1 cellular context compared by ENCODE assay signal in the genomic region with DNA sequence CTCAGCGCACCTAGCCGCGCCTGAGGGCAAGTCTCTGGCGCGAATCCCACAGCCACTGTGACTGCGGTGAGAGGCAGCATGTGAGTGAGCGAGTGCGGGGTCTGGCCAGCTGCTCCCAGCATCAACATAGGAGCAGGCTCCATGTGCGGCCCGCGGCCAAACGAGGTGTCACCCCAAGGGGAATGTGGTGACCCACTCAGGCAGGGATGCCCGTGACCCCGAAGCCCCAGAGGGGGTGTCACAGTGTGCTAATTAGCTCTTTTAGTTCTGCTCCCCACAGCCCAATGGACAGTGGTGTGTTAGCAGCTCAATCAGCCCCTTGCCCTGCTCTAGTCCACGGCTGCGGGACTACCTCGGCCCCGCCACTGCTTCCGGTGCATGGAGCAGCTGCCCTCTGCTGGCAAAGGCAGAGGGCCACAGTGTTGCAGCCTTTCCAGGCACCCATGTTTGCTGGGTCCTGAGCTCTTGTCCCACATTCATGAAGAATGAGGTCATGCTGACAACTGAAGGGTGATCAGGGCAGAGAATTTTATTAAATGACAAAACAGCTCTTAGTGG.
A peak's percentile ranks its signal among the peaks of the same experiment; 100 is the strongest.
TF ChIP-seq lines count a peak whose summit lies in the region.

No MANE protein-coding gene starts in this region.

TF ChIP-seq in HepG2, 621 proteins besides CTCF, POLR2A, EP300 and RAD21 (continued from another document and continues in another):
- TF ChIP-seq, protein P1, sequence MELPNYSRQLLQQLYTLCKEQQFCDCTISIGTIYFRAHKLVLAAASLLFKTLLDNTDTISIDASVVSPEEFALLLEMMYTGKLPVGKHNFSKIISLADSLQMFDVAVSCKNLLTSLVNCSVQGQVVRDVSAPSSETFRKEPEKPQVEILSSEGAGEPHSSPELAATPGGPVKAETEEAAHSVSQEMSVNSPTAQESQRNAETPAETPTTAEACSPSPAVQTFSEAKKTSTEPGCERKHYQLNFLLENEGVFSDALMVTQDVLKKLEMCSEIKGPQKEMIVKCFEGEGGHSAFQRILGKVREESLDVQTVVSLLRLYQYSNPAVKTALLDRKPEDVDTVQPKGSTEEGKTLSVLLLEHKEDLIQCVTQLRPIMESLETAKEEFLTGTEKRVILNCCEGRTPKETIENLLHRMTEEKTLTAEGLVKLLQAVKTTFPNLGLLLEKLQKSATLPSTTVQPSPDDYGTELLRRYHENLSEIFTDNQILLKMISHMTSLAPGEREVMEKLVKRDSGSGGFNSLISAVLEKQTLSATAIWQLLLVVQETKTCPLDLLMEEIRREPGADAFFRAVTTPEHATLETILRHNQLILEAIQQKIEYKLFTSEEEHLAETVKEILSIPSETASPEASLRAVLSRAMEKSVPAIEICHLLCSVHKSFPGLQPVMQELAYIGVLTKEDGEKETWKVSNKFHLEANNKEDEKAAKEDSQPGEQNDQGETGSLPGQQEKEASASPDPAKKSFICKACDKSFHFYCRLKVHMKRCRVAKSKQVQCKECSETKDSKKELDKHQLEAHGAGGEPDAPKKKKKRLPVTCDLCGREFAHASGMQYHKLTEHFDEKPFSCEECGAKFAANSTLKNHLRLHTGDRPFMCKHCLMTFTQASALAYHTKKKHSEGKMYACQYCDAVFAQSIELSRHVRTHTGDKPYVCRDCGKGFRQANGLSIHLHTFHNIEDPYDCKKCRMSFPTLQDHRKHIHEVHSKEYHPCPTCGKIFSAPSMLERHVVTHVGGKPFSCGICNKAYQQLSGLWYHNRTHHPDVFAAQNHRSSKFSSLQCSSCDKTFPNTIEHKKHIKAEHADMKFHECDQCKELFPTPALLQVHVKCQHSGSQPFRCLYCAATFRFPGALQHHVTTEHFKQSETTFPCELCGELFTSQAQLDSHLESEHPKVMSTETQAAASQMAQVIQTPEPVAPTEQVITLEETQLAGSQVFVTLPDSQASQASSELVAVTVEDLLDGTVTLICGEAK (IDR thresholded peaks at IDR 0.05): no peak
- TF ChIP-seq, protein P1 (CRISPR knock-in tag; IDR thresholded peaks at IDR 0.05): no peak
- no peak for TF ChIP-seq MTF2 (CRISPR knock-in tag; IDR thresholded peaks at IDR 0.05; ENCODE audit: borderline replicate concordance)
- TF ChIP-seq ZC3H4 (CRISPR knock-in tag; IDR thresholded peaks at IDR 0.05; ENCODE audit: borderline replicate concordance): no peak
- TF ChIP-seq TSC22D2 (CRISPR knock-in tag; IDR thresholded peaks at IDR 0.05; ENCODE audit: borderline replicate concordance): no peak
- peak; percentile 46; the same call in 1 of the 2 replicates for TF ChIP-seq SALL1 (CRISPR knock-in tag; IDR thresholded peaks at IDR 0.05)
- TF ChIP-seq ZNF549 (CRISPR knock-in tag; IDR thresholded peaks at IDR 0.05): no peak
- TF ChIP-seq ZMYM4 (CRISPR knock-in tag; IDR thresholded peaks at IDR 0.05): peak; percentile 48; the same call in 1 of the 2 replicates
- no peak for TF ChIP-seq DMAP1 (CRISPR knock-in tag; IDR thresholded peaks at IDR 0.05)
- TF ChIP-seq, protein P2, sequence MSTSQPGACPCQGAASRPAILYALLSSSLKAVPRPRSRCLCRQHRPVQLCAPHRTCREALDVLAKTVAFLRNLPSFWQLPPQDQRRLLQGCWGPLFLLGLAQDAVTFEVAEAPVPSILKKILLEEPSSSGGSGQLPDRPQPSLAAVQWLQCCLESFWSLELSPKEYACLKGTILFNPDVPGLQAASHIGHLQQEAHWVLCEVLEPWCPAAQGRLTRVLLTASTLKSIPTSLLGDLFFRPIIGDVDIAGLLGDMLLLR (CRISPR knock-in tag; IDR thresholded peaks at IDR 0.05): no peak
- TF ChIP-seq KDM5A (IDR thresholded peaks at IDR 0.05; ENCODE audit: borderline replicate concordance, low read length): no peak
- TF ChIP-seq ZNF75D (CRISPR knock-in tag; IDR thresholded peaks at IDR 0.05; ENCODE audit: borderline replicate concordance): no peak
- TF ChIP-seq ZNF552 (CRISPR knock-in tag; IDR thresholded peaks at IDR 0.05; ENCODE audit: borderline replicate concordance): no peak
- TF ChIP-seq ETV5 (CRISPR knock-in tag; IDR thresholded peaks at IDR 0.05; ENCODE audit: borderline replicate concordance): peak; percentile 86
- TF ChIP-seq SOX6 (IDR thresholded peaks at IDR 0.05): no peak
- TF ChIP-seq SOX6 (CRISPR knock-in tag; IDR thresholded peaks at IDR 0.05): 0 out of 2 replicates have a peak, but pooled peaks have one; percentile 29
- peak; percentile 83 for TF ChIP-seq KDM2A (CRISPR knock-in tag; IDR thresholded peaks at IDR 0.05; ENCODE audit: borderline replicate concordance, low read depth)
- TF ChIP-seq, protein P3, sequence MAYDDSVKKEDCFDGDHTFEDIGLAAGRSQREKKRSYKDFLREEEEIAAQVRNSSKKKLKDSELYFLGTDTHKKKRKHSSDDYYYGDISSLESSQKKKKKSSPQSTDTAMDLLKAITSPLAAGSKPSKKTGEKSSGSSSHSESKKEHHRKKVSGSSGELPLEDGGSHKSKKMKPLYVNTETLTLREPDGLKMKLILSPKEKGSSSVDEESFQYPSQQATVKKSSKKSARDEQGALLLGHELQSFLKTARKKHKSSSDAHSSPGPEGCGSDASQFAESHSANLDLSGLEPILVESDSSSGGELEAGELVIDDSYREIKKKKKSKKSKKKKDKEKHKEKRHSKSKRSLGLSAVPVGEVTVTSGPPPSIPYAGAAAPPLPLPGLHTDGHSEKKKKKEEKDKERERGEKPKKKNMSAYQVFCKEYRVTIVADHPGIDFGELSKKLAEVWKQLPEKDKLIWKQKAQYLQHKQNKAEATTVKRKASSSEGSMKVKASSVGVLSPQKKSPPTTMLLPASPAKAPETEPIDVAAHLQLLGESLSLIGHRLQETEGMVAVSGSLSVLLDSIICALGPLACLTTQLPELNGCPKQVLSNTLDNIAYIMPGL (CRISPR knock-in tag; IDR thresholded peaks at IDR 0.05; ENCODE audit: borderline replicate concordance in 1 of 2, low read depth in 1 of 2): peak; percentile 32 to 58; a peak in 1 of 4 replicates
- TF ChIP-seq ZNF891 (CRISPR knock-in tag; IDR thresholded peaks at IDR 0.05): 0 out of 2 replicates have a peak, but pooled peaks have one; percentile 29
- no peak for TF ChIP-seq PAWR (CRISPR knock-in tag; IDR thresholded peaks at IDR 0.05; ENCODE audit: borderline replicate concordance)
- TF ChIP-seq STAG1 (CRISPR knock-in tag; IDR thresholded peaks at IDR 0.05): peak; percentile 60
- TF ChIP-seq, protein P4, sequence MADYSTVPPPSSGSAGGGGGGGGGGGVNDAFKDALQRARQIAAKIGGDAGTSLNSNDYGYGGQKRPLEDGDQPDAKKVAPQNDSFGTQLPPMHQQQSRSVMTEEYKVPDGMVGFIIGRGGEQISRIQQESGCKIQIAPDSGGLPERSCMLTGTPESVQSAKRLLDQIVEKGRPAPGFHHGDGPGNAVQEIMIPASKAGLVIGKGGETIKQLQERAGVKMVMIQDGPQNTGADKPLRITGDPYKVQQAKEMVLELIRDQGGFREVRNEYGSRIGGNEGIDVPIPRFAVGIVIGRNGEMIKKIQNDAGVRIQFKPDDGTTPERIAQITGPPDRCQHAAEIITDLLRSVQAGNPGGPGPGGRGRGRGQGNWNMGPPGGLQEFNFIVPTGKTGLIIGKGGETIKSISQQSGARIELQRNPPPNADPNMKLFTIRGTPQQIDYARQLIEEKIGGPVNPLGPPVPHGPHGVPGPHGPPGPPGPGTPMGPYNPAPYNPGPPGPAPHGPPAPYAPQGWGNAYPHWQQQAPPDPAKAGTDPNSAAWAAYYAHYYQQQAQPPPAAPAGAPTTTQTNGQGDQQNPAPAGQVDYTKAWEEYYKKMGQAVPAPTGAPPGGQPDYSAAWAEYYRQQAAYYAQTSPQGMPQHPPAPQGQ (CRISPR knock-in tag; IDR thresholded peaks at IDR 0.05; ENCODE audit: borderline replicate concordance): no peak
- TF ChIP-seq ZNF530 (CRISPR knock-in tag; IDR thresholded peaks at IDR 0.05; ENCODE audit: low read depth): no peak
- no peak for TF ChIP-seq HES4 (CRISPR knock-in tag; IDR thresholded peaks at IDR 0.05; ENCODE audit: borderline replicate concordance)
- TF ChIP-seq ARNTL (CRISPR knock-in tag; IDR thresholded peaks at IDR 0.05): no peak
- no peak for TF ChIP-seq SOX13 (IDR thresholded peaks at IDR 0.05)
- TF ChIP-seq SOX13 (CRISPR knock-in tag; conservative IDR thresholded peaks at IDR 0.05 in 1 of 2, IDR thresholded peaks at IDR 0.05 in 1 of 2): peak in 1 of 2 experiments; percentile 6; a peak in 1 of 4 replicates
- no peak for TF ChIP-seq PRPF4 (IDR thresholded peaks at IDR 0.05; ENCODE audit: low read depth, low read length, poor library complexity, severe bottlenecking)
- no peak for TF ChIP-seq ZFP36 (IDR thresholded peaks at IDR 0.05; ENCODE audit: borderline replicate concordance, low read depth, low read length, partially characterized antibody)
- TF ChIP-seq, protein P5, sequence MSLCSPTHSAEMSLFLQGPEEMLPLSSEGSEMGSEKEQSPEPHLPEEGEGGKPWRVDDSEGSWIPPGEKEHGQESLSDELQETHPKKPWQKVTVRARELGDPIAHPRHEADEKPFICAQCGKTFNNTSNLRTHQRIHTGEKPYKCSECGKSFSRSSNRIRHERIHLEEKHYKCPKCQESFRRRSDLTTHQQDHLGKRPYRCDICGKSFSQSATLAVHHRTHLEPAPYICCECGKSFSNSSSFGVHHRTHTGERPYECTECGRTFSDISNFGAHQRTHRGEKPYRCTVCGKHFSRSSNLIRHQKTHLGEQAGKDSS (CRISPR knock-in tag; IDR thresholded peaks at IDR 0.05; ENCODE audit: borderline replicate concordance, low read depth): no peak
- no peak for TF ChIP-seq ZNF180 (CRISPR knock-in tag; IDR thresholded peaks at IDR 0.05; ENCODE audit: borderline replicate concordance, low read depth)
- TF ChIP-seq SMYD3 (CRISPR knock-in tag; IDR thresholded peaks at IDR 0.05): no peak
- TF ChIP-seq NFKB2 (CRISPR knock-in tag; IDR thresholded peaks at IDR 0.05; ENCODE audit: borderline replicate concordance): 0 out of 2 replicates have a peak, but pooled peaks have one; percentile 29
- TF ChIP-seq NFE2L1 (CRISPR knock-in tag; IDR thresholded peaks at IDR 0.05; ENCODE audit: borderline replicate concordance): no peak
- no peak for TF ChIP-seq KLF15 (CRISPR knock-in tag; IDR thresholded peaks at IDR 0.05; ENCODE audit: borderline replicate concordance)
- TF ChIP-seq NR2C2 (CRISPR knock-in tag; IDR thresholded peaks at IDR 0.05; ENCODE audit: borderline replicate concordance): peak; percentile 31; the same call in 1 of the 2 replicates
- TF ChIP-seq, protein P6, sequence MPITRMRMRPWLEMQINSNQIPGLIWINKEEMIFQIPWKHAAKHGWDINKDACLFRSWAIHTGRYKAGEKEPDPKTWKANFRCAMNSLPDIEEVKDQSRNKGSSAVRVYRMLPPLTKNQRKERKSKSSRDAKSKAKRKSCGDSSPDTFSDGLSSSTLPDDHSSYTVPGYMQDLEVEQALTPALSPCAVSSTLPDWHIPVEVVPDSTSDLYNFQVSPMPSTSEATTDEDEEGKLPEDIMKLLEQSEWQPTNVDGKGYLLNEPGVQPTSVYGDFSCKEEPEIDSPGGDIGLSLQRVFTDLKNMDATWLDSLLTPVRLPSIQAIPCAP (CRISPR knock-in tag; IDR thresholded peaks at IDR 0.05; ENCODE audit: low read depth): no peak
- TF ChIP-seq ZNF672 (CRISPR knock-in tag; IDR thresholded peaks at IDR 0.05): no peak
- 0 out of 2 replicates have a peak, but pooled peaks have one; percentile 47 for TF ChIP-seq POGZ (CRISPR knock-in tag; IDR thresholded peaks at IDR 0.05)
- peak; percentile 23; the same call in 1 of the 2 replicates for TF ChIP-seq ATF7 (IDR thresholded peaks at IDR 0.05)
- no peak for TF ChIP-seq ATF7 (CRISPR knock-in tag; IDR thresholded peaks at IDR 0.05)
- TF ChIP-seq ZFAT (CRISPR knock-in tag; conservative IDR thresholded peaks at IDR 0.05): no peak
- TF ChIP-seq, protein P7, sequence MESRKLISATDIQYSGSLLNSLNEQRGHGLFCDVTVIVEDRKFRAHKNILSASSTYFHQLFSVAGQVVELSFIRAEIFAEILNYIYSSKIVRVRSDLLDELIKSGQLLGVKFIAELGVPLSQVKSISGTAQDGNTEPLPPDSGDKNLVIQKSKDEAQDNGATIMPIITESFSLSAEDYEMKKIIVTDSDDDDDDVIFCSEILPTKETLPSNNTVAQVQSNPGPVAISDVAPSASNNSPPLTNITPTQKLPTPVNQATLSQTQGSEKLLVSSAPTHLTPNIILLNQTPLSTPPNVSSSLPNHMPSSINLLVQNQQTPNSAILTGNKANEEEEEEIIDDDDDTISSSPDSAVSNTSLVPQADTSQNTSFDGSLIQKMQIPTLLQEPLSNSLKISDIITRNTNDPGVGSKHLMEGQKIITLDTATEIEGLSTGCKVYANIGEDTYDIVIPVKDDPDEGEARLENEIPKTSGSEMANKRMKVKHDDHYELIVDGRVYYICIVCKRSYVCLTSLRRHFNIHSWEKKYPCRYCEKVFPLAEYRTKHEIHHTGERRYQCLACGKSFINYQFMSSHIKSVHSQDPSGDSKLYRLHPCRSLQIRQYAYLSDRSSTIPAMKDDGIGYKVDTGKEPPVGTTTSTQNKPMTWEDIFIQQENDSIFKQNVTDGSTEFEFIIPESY (CRISPR knock-in tag; IDR thresholded peaks at IDR 0.05): 0 out of 2 replicates have a peak, but pooled peaks have one; percentile 29
- peak; percentile 88 for TF ChIP-seq GABPB1 (CRISPR knock-in tag; IDR thresholded peaks at IDR 0.05)
- 0 out of 2 replicates have a peak, but pooled peaks have one; percentile 29 for TF ChIP-seq ZNF768 (CRISPR knock-in tag; IDR thresholded peaks at IDR 0.05)
- TF ChIP-seq ZBTB38 (CRISPR knock-in tag; IDR thresholded peaks at IDR 0.05): no peak
- TF ChIP-seq FOSL2 (CRISPR knock-in tag; IDR thresholded peaks at IDR 0.05): 0 out of 2 replicates have a peak, but pooled peaks have one; percentile 37
- TF ChIP-seq ZNF232 (CRISPR knock-in tag; IDR thresholded peaks at IDR 0.05; ENCODE audit: borderline replicate concordance): no peak
- TF ChIP-seq CHD2 (IDR thresholded peaks at IDR 0.05; ENCODE audit: low read depth, low read length): no peak
- TF ChIP-seq BORCS8-MEF2B (CRISPR knock-in tag; IDR thresholded peaks at IDR 0.05): no peak
